In genomic region chr19:3062165-3063105, GRCh38 we compare ENCODE assay signal across 1 cellular context.
A peak's percentile ranks its signal among the peaks of the same experiment; 100 is the strongest.
TF ChIP-seq lines count a peak whose summit lies in the region.

TSS of gene TLE5 (minus strand) at chr19:3062495. CDS start at chr19:3062200, 295 bp downstream.

TF ChIP-seq in GM12878, 131 proteins besides CTCF, POLR2A, EP300 and RAD21 (continued from another document):
- TF ChIP-seq, protein P1, sequence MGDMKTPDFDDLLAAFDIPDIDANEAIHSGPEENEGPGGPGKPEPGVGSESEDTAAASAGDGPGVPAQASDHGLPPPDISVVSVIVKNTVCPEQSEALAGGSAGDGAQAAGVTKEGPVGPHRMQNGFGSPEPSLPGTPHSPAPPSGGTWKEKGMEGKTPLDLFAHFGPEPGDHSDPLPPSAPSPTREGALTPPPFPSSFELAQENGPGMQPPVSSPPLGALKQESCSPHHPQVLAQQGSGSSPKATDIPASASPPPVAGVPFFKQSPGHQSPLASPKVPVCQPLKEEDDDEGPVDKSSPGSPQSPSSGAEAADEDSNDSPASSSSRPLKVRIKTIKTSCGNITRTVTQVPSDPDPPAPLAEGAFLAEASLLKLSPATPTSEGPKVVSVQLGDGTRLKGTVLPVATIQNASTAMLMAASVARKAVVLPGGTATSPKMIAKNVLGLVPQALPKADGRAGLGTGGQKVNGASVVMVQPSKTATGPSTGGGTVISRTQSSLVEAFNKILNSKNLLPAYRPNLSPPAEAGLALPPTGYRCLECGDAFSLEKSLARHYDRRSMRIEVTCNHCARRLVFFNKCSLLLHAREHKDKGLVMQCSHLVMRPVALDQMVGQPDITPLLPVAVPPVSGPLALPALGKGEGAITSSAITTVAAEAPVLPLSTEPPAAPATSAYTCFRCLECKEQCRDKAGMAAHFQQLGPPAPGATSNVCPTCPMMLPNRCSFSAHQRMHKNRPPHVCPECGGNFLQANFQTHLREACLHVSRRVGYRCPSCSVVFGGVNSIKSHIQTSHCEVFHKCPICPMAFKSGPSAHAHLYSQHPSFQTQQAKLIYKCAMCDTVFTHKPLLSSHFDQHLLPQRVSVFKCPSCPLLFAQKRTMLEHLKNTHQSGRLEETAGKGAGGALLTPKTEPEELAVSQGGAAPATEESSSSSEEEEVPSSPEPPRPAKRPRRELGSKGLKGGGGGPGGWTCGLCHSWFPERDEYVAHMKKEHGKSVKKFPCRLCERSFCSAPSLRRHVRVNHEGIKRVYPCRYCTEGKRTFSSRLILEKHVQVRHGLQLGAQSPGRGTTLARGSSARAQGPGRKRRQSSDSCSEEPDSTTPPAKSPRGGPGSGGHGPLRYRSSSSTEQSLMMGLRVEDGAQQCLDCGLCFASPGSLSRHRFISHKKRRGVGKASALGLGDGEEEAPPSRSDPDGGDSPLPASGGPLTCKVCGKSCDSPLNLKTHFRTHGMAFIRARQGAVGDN (IDR thresholded peaks at IDR 0.05) = peak; percentile 63
- TF ChIP-seq ESRRA (IDR thresholded peaks at IDR 0.05; ENCODE audit: low read length) (peak; percentile 77; the same call in 1 of the 2 replicates), BCL3 (IDR thresholded peaks at IDR 0.05; ENCODE audit: borderline replicate concordance, insufficient read depth, low read depth, low read length, poor library complexity, severe bottlenecking) (no peak)
